Comparison of ENCODE assay signal across 38 cellular contexts in genomic region chr5:3339092-3339797, GRCh38.
"Had no signal": no experiment of that assay in that cellular context is flagged by ENCODE, and none has a peak within 500 bp of the region (broad histone marks: within the 10 kb centered on the region; RNA-seq: fewer than 3 reads in every experiment).

No MANE protein-coding gene starts in this region.

- DNase-seq: activated B cell treated with CpG ODN at 0.5 μM for 24 hours; activated CD4-positive, alpha-beta memory T cell treated with anti-CD3 and anti-CD28 coated beads for 36 hours; activated CD4-positive, alpha-beta T cell treated with anti-CD3 and anti-CD28 coated beads for 4 hours; activated CD4-positive, alpha-beta T cell treated with anti-CD3 and anti-CD28 coated beads, Interleukin-2, amount 50 U/mL, for 1 hour; activated CD4-positive, CD25-positive, alpha-beta regulatory T cell treated with anti-CD3 and anti-CD28 coated beads, Interleukin-2, amount 50 U/mL, for 72 hours; activated CD8-positive, alpha-beta memory T cell treated with anti-CD3 and anti-CD28 coated beads, Interleukin-2, amount 50 U/mL, for 4 hours; activated gamma-delta T cell treated with Interleukin-2 at 50 U/mL for 16 hours; activated naive CD4-positive, alpha-beta T cell treated with anti-CD3 and anti-CD28 coated beads for 36 hours; activated T-cell treated with anti-CD3 and anti-CD28 coated beads for 4 hours; activated T-cell treated with anti-CD3 and anti-CD28 coated beads, Interleukin-2, amount 50 U/mL, for 4 hours; adrenal gland; body of pancreas; Kasumi-1; NCI-H1048; NCI-H1105 treated with DMSO at 0.1 percent for 48 hours; NCI-H1436; NCI-H1694; NCI-H1930; NCI-H2081 treated with DMSO at 0.1 percent for 48 hours; NCI-H226; NCI-H446 treated with DMSO at 0.1 percent for 48 hours; NCI-H524; NCI-H69; NK-92 treated with Interleukin-12 subunit alpha and Interleukin-12 subunit beta, amount 100 ng/mL, for 24 hours; PC-3; RPMI8226; SIG-M5; T-helper 1 cell; T-helper 2 cell; T-helper 9 cell had no signal

- FAIRE-seq: astrocyte had no signal

- H3K27ac ChIP-seq: adrenal gland, body of pancreas, breast epithelium, Peyer's patch, VCaP had no signal

- H3K9me3 ChIP-seq: adrenal gland, body of pancreas, breast epithelium, MG63, Peyer's patch had no signal

- H3K4me3 ChIP-seq: adrenal gland, body of pancreas, MG63, Peyer's patch had no signal

- H3K27me3 ChIP-seq: adrenal gland, body of pancreas, breast epithelium, MG63, Peyer's patch had no signal

- H3K36me3 ChIP-seq: adrenal gland, breast epithelium, MG63, Peyer's patch had no signal

- ATAC-seq: activated naive CD4-positive, alpha-beta T cell treated with anti-CD3 and anti-CD28 coated beads, Interleukin-2, amount 50 U/mL, for 72 hours; activated T-cell treated with anti-CD3 and anti-CD28 coated beads, Interleukin-2, amount 50 U/mL, for 4 hours; body of pancreas; PC-3; Right ventricle myocardium inferior; SK-N-SH treated with all-trans-retinoic acid at 6 μM for 48 hours had no signal

- H3K4me1 ChIP-seq: adrenal gland, body of pancreas, breast epithelium, Peyer's patch had no signal
